8 cellular contexts compared by ENCODE assay signal in the genomic region with DNA sequence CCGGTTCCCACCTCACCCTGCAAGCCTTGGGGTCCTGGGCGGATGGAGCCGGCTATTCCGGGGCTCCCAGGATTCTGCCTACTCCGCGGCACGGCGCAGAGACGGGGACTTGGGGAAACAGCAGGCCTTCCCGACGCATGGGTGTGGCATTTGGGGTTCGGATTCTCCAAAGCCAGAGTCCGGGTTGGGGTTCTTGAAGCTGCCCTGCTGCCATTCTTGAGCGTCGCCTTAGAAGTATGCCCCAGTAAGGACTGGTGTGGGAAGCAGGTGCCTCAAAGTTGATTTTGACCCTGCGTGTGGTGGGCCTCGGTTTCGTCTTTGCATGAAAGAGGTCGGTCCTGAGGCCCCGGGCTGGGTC. TPM values are rescaled to one million over a fixed set of nuclear protein-coding genes. Genes with fewer than 3 reads are reported as not detected.
DNase-seq lines count a peak whose midpoint lies in the region; ATAC-seq, FAIRE-seq and TF ChIP-seq lines count a peak whose summit lies in the region.

No MANE protein-coding gene starts in this region.

- no peak for FAIRE-seq in K562 (lab: Jason Lieb, UNC)

- in situ Hi-C loops in K562 (cut with MboI), result no loop called here

- CTCF ChIA-PET in K562 (lab: Yijun Ruan, JAX; ENCODE audit: low intra/inter-chr PET ratio), result interaction anchor here (0.7 to 0.9 kb wide), 2 partner anchors 24 to 58 kb away, joined by 3 to 4 read pairs; a partner anchor contains a TSS

- peaks cover 50% of the 10 kb centered on the region for H4K20me1 ChIP-seq in K562 (replicated peaks; ENCODE audit: control insufficient read depth, insufficient read depth, low read length)

- no peaks in the 10 kb centered on the region for H3K27me3 ChIP-seq in K562 (ENCODE audit: control insufficient read depth in 2 of 2, insufficient read depth in 2 of 2, low read length in 2 of 2)
- no peaks in the 10 kb centered on the region for H3K27me3 ChIP-seq in lung (ENCODE audit: control insufficient read depth, insufficient read depth)

- BruUV-seq in K562 (replicated peaks; lab: Mats Ljungman, UMichigan), result no TSS peak

- no peak for ATAC-seq in left cardiac atrium
- ATAC-seq in Right ventricle myocardium inferior, result no peak
- no peak for ATAC-seq in K562
- no peak for ATAC-seq in lung (ENCODE audit: insufficient read depth, low FRiP score)
- ATAC-seq in left colon, result no peak

- peaks cover 16% of the 10 kb centered on the region for H3K9me1 ChIP-seq in K562 (ENCODE audit: control insufficient read depth, insufficient read depth, low read length)

- no peak for TF ChIP-seq RAD21 in K562 (CRISPR knock-in tag; conservative IDR thresholded peaks at IDR 0.05 in 1 of 2, IDR thresholded peaks at IDR 0.05 in 1 of 2)

- intact Hi-C loops in left cardiac atrium (cut with DNase I) (no loop called here), Right ventricle myocardium inferior (cut with DNase I) (loop anchor here (1.0 to 2.0 kb wide), 4 partner anchors 22 to 68 kb away; a partner anchor contains a TSS), K562 (cut with micrococcal nuclease) (loop anchor here (1.0 to 2.0 kb wide), 2 partner anchors 26 to 56 kb away; no protein-coding TSS in a partner anchor), left colon (cut with DNase I, micrococcal nuclease) (no loop called here)

- H3K27ac ChIP-seq in K562 (ENCODE audit: extremely low read depth, low read depth, low read length) (peak overlapping the region; percentile 96), lung (ENCODE audit: low read depth in 1 of 2, low read length in 1 of 2) (peak overlapping the region; percentile 96 to 99), urinary bladder (ENCODE audit: low read depth) (peak overlapping the region; percentile 90)

- TF ChIP-seq CTCF in K562 (IDR thresholded peaks at IDR 0.05 in 2 of 3, conservative IDR thresholded peaks at IDR 0.05 in 1 of 3; ENCODE audit: insufficient read depth in 2 of 3, low read depth in 1 of 3, low read length in 3 of 3) (no peak), lung (IDR thresholded peaks at IDR 0.05; ENCODE audit: control extremely low read depth, extremely low read depth) (no peak)

- no peak for TF ChIP-seq EP300 in K562 (IDR thresholded peaks at IDR 0.05; ENCODE audit: low read length)

- peaks cover 24% of the 10 kb centered on the region; the same call in 2 of the 3 replicates for H3K36me3 ChIP-seq in K562 (ENCODE audit: control insufficient read depth, insufficient read depth, low read length)
- peaks cover 0 to 18% of the 10 kb centered on the region in 2 donors for H3K36me3 ChIP-seq in lung (ENCODE audit: control insufficient read depth in 2 of 2, insufficient read depth in 2 of 2, low read length in 2 of 2)
- no peaks in the 10 kb centered on the region for H3K36me3 ChIP-seq in urinary bladder (ENCODE audit: insufficient read depth)

- peak overlapping the region; percentile 92 for H3K4me2 ChIP-seq in K562 (ENCODE audit: insufficient read depth, low read length)

- peak overlapping the region; percentile 86; the same call in 1 of the 2 replicates for H2AFZ ChIP-seq in K562 (ENCODE audit: low read depth, low read length)

- POLR2A ChIA-PET in K562 (lab: Yijun Ruan, JAX), result interaction anchor here (0.5 to 2.7 kb wide), 9 partner anchors 9 to 65 kb away, joined by 3 to 11 read pairs (median 4); a partner anchor contains a TSS

- peak overlapping the region; percentile 92 for H3K4me3 ChIP-seq in K562
- H3K4me3 ChIP-seq in lung, result peak overlapping the region; percentile 89
- H3K4me3 ChIP-seq in urinary bladder (ENCODE audit: low read depth, low read length), result peak overlapping the region; percentile 69

- DNase-seq in left cardiac atrium, result peak; percentile 28
- no peak for DNase-seq in Right ventricle myocardium inferior (ENCODE audit: missing footprints)
- DNase-seq in K562 (ENCODE audit: extremely low read depth in 1 of 4, low spot score in 3 of 4), result no peak
- no peak for DNase-seq in lung (ENCODE audit: low spot score)
- no peak for DNase-seq in NCI-H82 treated with DMSO at 0.1 percent for 48 hours (lab: John Stamatoyannopoulos, UW; ENCODE audit: unreplicated experiment)
- DNase-seq in left colon, result no peak
- no peak for DNase-seq in NCI-H2029 (lab: John Stamatoyannopoulos, UW)

- WGBS in K562 (ENCODE audit: insufficient coverage, low coverage, missing lambda C conversion rate), result 0% methylated on average over 20 of the region's 20 CpGs
- 1 to 2% methylated on average over 19 to 20 of the region's 20 CpGs for WGBS in lung, 2 donors
- under 1% methylated on average over 20 of the region's 20 CpGs for WGBS in urinary bladder

- TF ChIP-seq POLR2A in K562 (conservative IDR thresholded peaks at IDR 0.05), result no peak

- H3K9ac ChIP-seq in K562 (ENCODE audit: insufficient read depth in 1 of 2, low read depth in 2 of 2, low read length in 2 of 2), result peak overlapping the region; percentile 90 to 98

- H3K9me3 ChIP-seq in K562 (replicated peaks; ENCODE audit: control insufficient read depth, insufficient read depth, low read depth, low read length), result no peaks in the 10 kb centered on the region
- no peaks in the 10 kb centered on the region for H3K9me3 ChIP-seq in lung (ENCODE audit: control insufficient read depth in 2 of 2, insufficient read depth in 1 of 2, low read length in 1 of 2)

- H3K79me2 ChIP-seq in K562 (ENCODE audit: control insufficient read depth, insufficient read depth, low read length), result peaks cover 56% of the 10 kb centered on the region

- H3K4me1 ChIP-seq in K562 (replicated peaks in 1 of 2; ENCODE audit: control insufficient read depth in 2 of 2, insufficient read depth in 2 of 2, low read length in 2 of 2) (peaks cover 51 to 67% of the 10 kb centered on the region in 2 experiments), lung (ENCODE audit: control insufficient read depth in 2 of 2, insufficient read depth in 2 of 2, low read length in 2 of 2) (peaks cover 0 to 30% of the 10 kb centered on the region in 2 donors), urinary bladder (ENCODE audit: insufficient read depth) (no peaks in the 10 kb centered on the region)

RNA-seq across cellular contexts. Expression of a gene that starts 0.6 kb away (rescaled TPM):
- total RNA-seq in left cardiac atrium (100 to 1,000 TPM; 153 to 185 TPM), Right ventricle myocardium inferior (162 TPM), K562 (2014; rRNA removed) (331 and 360 TPM in 2 replicates), K562 (2014; rRNA removed; fragmentation: Illumina TruSeq; extraction: Trizol) (31.6 and 42.7 TPM in 2 replicates), K562 (2015; rRNA removed; fragmentation: Illumina TruSeq; extraction: Trizol) (129 and 132 TPM in 2 replicates), K562 (2021) (228 and 233 TPM in 2 replicates), lung (100 to 1,000 TPM; 158 to 256 TPM), urinary bladder (103 TPM), left colon (100 to 1,000 TPM; 175 to 176 TPM)
- total RNA-seq in K562 (2011; cell fraction: chromatin; rRNA removed; ENCODE audit: low replicate concordance), result 206 and 587 TPM in 2 replicates
- 479 and 565 TPM in 2 replicates for total RNA-seq in K562 (2011; cell fraction: nucleolus; rRNA removed)
- total RNA-seq in K562 (2011; cell fraction: nucleoplasm; rRNA removed), result 351 and 369 TPM in 2 replicates
- polyA plus RNA-seq in K562 (2011; rRNA removed) (192 and 244 TPM in 2 replicates), K562 (2014; fragmentation: Illumina TruSeq; extraction: Trizol) (44.3 and 143 TPM in 2 replicates), K562 (2014; fragmentation: Nextera tagmentation; extraction: Ambion mirVana) (10 to 100 TPM in 1 of 2 experiments, 1 to 10 TPM in 1; 7.0 to 18.1 TPM), K562 (2014; rRNA removed) (285 and 338 TPM in 2 replicates), lung (100 to 1,000 TPM; 358 to 476 TPM), urinary bladder (492 TPM)
- polyA plus RNA-seq in K562 (2011; cell fraction: cytosol; rRNA removed), result 357 and 647 TPM in 2 replicates
- 690 and 902 TPM in 2 replicates for polyA plus RNA-seq in K562 (2011; cell fraction: nucleus; rRNA removed)
- 198 and 243 TPM in 2 replicates for polyA plus RNA-seq in K562 (2012)
- 38.4 and 72.5 TPM in 2 replicates for polyA minus RNA-seq in K562 (2011; rRNA and poly(A)+ RNA removed)
- polyA minus RNA-seq in K562 (2011; cell fraction: cytosol; rRNA and poly(A)+ RNA removed), result 79.7 and 95.8 TPM in 2 replicates
- 159 and 171 TPM in 2 replicates for polyA minus RNA-seq in K562 (2011; cell fraction: nucleus; rRNA and poly(A)+ RNA removed)

RNA-seq across cellular contexts. Expression of a gene that starts 9.0 kb away (rescaled TPM):
- total RNA-seq in left cardiac atrium (1 to 10 TPM; 2.2 to 2.3 TPM), Right ventricle myocardium inferior (1.6 TPM), K562 (2014; rRNA removed) (0.32 and 0.86 TPM in 2 replicates), K562 (2014; rRNA removed; fragmentation: Illumina TruSeq; extraction: Trizol) (0.11 and 0.16 TPM in 2 replicates), K562 (2015; rRNA removed; fragmentation: Illumina TruSeq; extraction: Trizol) (0.11 and 0.22 TPM in 2 replicates), K562 (2021) (0.62 and 0.69 TPM in 2 replicates), lung (1 to 10 TPM; 1.8 to 6.7 TPM), urinary bladder (4.0 TPM), left colon (1 to 10 TPM in 1 of 2 donors, under 1 TPM in 1; 0.49 to 1.5 TPM)
- total RNA-seq in K562 (2011; cell fraction: chromatin; rRNA removed; ENCODE audit: low replicate concordance), result 0.53 and 1.4 TPM in 2 replicates
- 1.2 and 2.2 TPM in 2 replicates for total RNA-seq in K562 (2011; cell fraction: nucleolus; rRNA removed)
- total RNA-seq in K562 (2011; cell fraction: nucleoplasm; rRNA removed), result 0.59 and 0.69 TPM in 2 replicates
- polyA plus RNA-seq in K562 (2011; rRNA removed) (0.08 and 0.20 TPM in 2 replicates), K562 (2014; fragmentation: Illumina TruSeq; extraction: Trizol) (0.06 and 0.12 TPM in 2 replicates), K562 (2014; fragmentation: Nextera tagmentation; extraction: Ambion mirVana) (not detected), K562 (2014; rRNA removed) (0.03 and 0.36 TPM in 2 replicates), lung (1 to 10 TPM; 1.5 to 3.4 TPM), urinary bladder (5.4 TPM)
- 0.10 and 0.61 TPM in 2 replicates for polyA plus RNA-seq in K562 (2011; cell fraction: cytosol; rRNA removed)
- polyA plus RNA-seq in K562 (2011; cell fraction: nucleus; rRNA removed), result 0.29 and 1.1 TPM in 2 replicates
- polyA plus RNA-seq in K562 (2012), result 0.39 and 0.47 TPM in 2 replicates
- 0.09 and 0.18 TPM in 2 replicates for polyA minus RNA-seq in K562 (2011; rRNA and poly(A)+ RNA removed)
- 0.57 TPM in 1 of 2 replicates, not detected in the other for polyA minus RNA-seq in K562 (2011; cell fraction: cytosol; rRNA and poly(A)+ RNA removed)
- polyA minus RNA-seq in K562 (2011; cell fraction: nucleus; rRNA and poly(A)+ RNA removed), result 0.40 and 0.44 TPM in 2 replicates

RNA-seq across cellular contexts. Expression of a gene that starts 24.9 kb away (rescaled TPM):
- total RNA-seq in left cardiac atrium (10 to 100 TPM; 10.4 to 10.5 TPM), Right ventricle myocardium inferior (12.7 TPM), K562 (2014; rRNA removed) (9.0 and 16.8 TPM in 2 replicates), K562 (2014; rRNA removed; fragmentation: Illumina TruSeq; extraction: Trizol) (1.8 and 1.9 TPM in 2 replicates), K562 (2015; rRNA removed; fragmentation: Illumina TruSeq; extraction: Trizol) (2.9 and 4.1 TPM in 2 replicates), K562 (2021) (14.1 and 15.5 TPM in 2 replicates), lung (10 to 100 TPM in 1 of 2 donors, 1 to 10 TPM in 1; 8.4 to 21.4 TPM), urinary bladder (5.4 TPM), left colon (1 to 10 TPM; 9.3 to 9.4 TPM)
- 6.2 and 10.7 TPM in 2 replicates for total RNA-seq in K562 (2011; cell fraction: chromatin; rRNA removed; ENCODE audit: low replicate concordance)
- 8.3 and 8.9 TPM in 2 replicates for total RNA-seq in K562 (2011; cell fraction: nucleolus; rRNA removed)
- 6.8 and 8.3 TPM in 2 replicates for total RNA-seq in K562 (2011; cell fraction: nucleoplasm; rRNA removed)
- polyA plus RNA-seq in K562 (2011; rRNA removed) (2.7 and 5.6 TPM in 2 replicates), K562 (2014; fragmentation: Illumina TruSeq; extraction: Trizol) (1.9 and 5.9 TPM in 2 replicates), K562 (2014; fragmentation: Nextera tagmentation; extraction: Ambion mirVana) (1 to 10 TPM in 1 of 2 experiments, under 1 TPM in 1; 0.77 to 1.0 TPM), K562 (2014; rRNA removed) (6.9 and 9.0 TPM in 2 replicates), lung (1 to 10 TPM; 2.8 to 5.4 TPM), urinary bladder (6.6 TPM)
- polyA plus RNA-seq in K562 (2011; cell fraction: cytosol; rRNA removed), result 4.2 and 11.4 TPM in 2 replicates
- polyA plus RNA-seq in K562 (2011; cell fraction: nucleus; rRNA removed), result 4.0 and 5.9 TPM in 2 replicates
- 4.8 and 6.7 TPM in 2 replicates for polyA plus RNA-seq in K562 (2012)
- 1.9 and 2.1 TPM in 2 replicates for polyA minus RNA-seq in K562 (2011; rRNA and poly(A)+ RNA removed)
- polyA minus RNA-seq in K562 (2011; cell fraction: cytosol; rRNA and poly(A)+ RNA removed), result 7.1 and 8.0 TPM in 2 replicates
- polyA minus RNA-seq in K562 (2011; cell fraction: nucleus; rRNA and poly(A)+ RNA removed), result 3.4 and 3.7 TPM in 2 replicates

RNA-seq across cellular contexts. Expression of a gene that starts 31.6 kb away (rescaled TPM):
- total RNA-seq in left cardiac atrium (10 to 100 TPM; 43.5 to 48.9 TPM), Right ventricle myocardium inferior (57.0 TPM), K562 (2014; rRNA removed) (228 and 230 TPM in 2 replicates), K562 (2014; rRNA removed; fragmentation: Illumina TruSeq; extraction: Trizol) (26.7 and 47.2 TPM in 2 replicates), K562 (2015; rRNA removed; fragmentation: Illumina TruSeq; extraction: Trizol) (83.8 and 90.1 TPM in 2 replicates), K562 (2021) (112 and 120 TPM in 2 replicates), lung (10 to 100 TPM; 44.4 to 60.0 TPM), urinary bladder (22.5 TPM), left colon (10 to 100 TPM; 31.9 to 32.9 TPM)
- 49.1 and 124 TPM in 2 replicates for total RNA-seq in K562 (2011; cell fraction: chromatin; rRNA removed; ENCODE audit: low replicate concordance)
- total RNA-seq in K562 (2011; cell fraction: nucleolus; rRNA removed), result 125 and 127 TPM in 2 replicates
- total RNA-seq in K562 (2011; cell fraction: nucleoplasm; rRNA removed), result 91.0 and 99.2 TPM in 2 replicates
- polyA plus RNA-seq in K562 (2011; rRNA removed) (65.9 and 115 TPM in 2 replicates), K562 (2014; fragmentation: Illumina TruSeq; extraction: Trizol) (81.0 and 93.0 TPM in 2 replicates), K562 (2014; fragmentation: Nextera tagmentation; extraction: Ambion mirVana) (10 to 100 TPM; 34.9 to 77.0 TPM), K562 (2014; rRNA removed) (154 and 166 TPM in 2 replicates), lung (100 to 1,000 TPM in 1 of 2 donors, 10 to 100 TPM in 1; 86.6 to 137 TPM), urinary bladder (109 TPM)
- polyA plus RNA-seq in K562 (2011; cell fraction: cytosol; rRNA removed), result 142 and 334 TPM in 2 replicates
- 277 and 406 TPM in 2 replicates for polyA plus RNA-seq in K562 (2011; cell fraction: nucleus; rRNA removed)
- polyA plus RNA-seq in K562 (2012), result 90.3 and 111 TPM in 2 replicates
- 25.6 and 46.0 TPM in 2 replicates for polyA minus RNA-seq in K562 (2011; rRNA and poly(A)+ RNA removed)
- polyA minus RNA-seq in K562 (2011; cell fraction: cytosol; rRNA and poly(A)+ RNA removed), result 61.9 and 66.6 TPM in 2 replicates
- 48.2 and 76.1 TPM in 2 replicates for polyA minus RNA-seq in K562 (2011; cell fraction: nucleus; rRNA and poly(A)+ RNA removed)

RNA-seq across cellular contexts. Expression of a gene that starts 37.6 kb away (rescaled TPM):
- total RNA-seq in left cardiac atrium, result 1 to 10 TPM; 7.7 to 8.0 TPM
- 6.0 TPM for total RNA-seq in Right ventricle myocardium inferior
- 16.4 and 31.0 TPM in 2 replicates for total RNA-seq in K562 (2011; cell fraction: chromatin; rRNA removed; ENCODE audit: low replicate concordance)
- total RNA-seq in K562 (2011; cell fraction: nucleolus; rRNA removed), result 27.0 and 28.6 TPM in 2 replicates
- total RNA-seq in K562 (2011; cell fraction: nucleoplasm; rRNA removed), result 20.4 and 20.5 TPM in 2 replicates
- 42.2 and 50.8 TPM in 2 replicates for total RNA-seq in K562 (2014; rRNA removed)
- 4.9 and 8.3 TPM in 2 replicates for total RNA-seq in K562 (2014; rRNA removed; fragmentation: Illumina TruSeq; extraction: Trizol)
- total RNA-seq in K562 (2015; rRNA removed; fragmentation: Illumina TruSeq; extraction: Trizol), result 18.9 and 23.2 TPM in 2 replicates
- total RNA-seq in K562 (2021), result 38.2 and 41.8 TPM in 2 replicates
- polyA plus RNA-seq in K562 (2011; rRNA removed), result 10.8 and 15.6 TPM in 2 replicates
- polyA plus RNA-seq in K562 (2011; cell fraction: cytosol; rRNA removed), result 12.7 and 22.3 TPM in 2 replicates
- polyA plus RNA-seq in K562 (2011; cell fraction: nucleus; rRNA removed), result 44.7 and 65.7 TPM in 2 replicates
- polyA plus RNA-seq in K562 (2012), result 28.9 and 30.6 TPM in 2 replicates
- 12.5 and 20.9 TPM in 2 replicates for polyA plus RNA-seq in K562 (2014; fragmentation: Illumina TruSeq; extraction: Trizol)
- polyA plus RNA-seq in K562 (2014; fragmentation: Nextera tagmentation; extraction: Ambion mirVana), result 1 to 10 TPM; 3.2 to 3.8 TPM
- polyA plus RNA-seq in K562 (2014; rRNA removed), result 34.3 and 48.7 TPM in 2 replicates
- polyA minus RNA-seq in K562 (2011; rRNA and poly(A)+ RNA removed), result 1.9 and 2.0 TPM in 2 replicates
- 2.3 and 5.9 TPM in 2 replicates for polyA minus RNA-seq in K562 (2011; cell fraction: cytosol; rRNA and poly(A)+ RNA removed)
- 6.9 and 8.2 TPM in 2 replicates for polyA minus RNA-seq in K562 (2011; cell fraction: nucleus; rRNA and poly(A)+ RNA removed)
- 10 to 100 TPM in 1 of 2 donors, 1 to 10 TPM in 1; 9.1 to 16.3 TPM for total RNA-seq in lung
- polyA plus RNA-seq in lung, result 10 to 100 TPM; 13.7 to 19.9 TPM
- total RNA-seq in urinary bladder, result 4.3 TPM
- polyA plus RNA-seq in urinary bladder, result 25.7 TPM
- 10 to 100 TPM; 11.9 to 14.7 TPM for total RNA-seq in left colon

Comparison
In these comparisons a context has a peak if more than half of its experiments do, and no peak if none do; other contexts are left out.
1. intact Hi-C loops: an anchor here in Right ventricle myocardium inferior (1.0 to 2.0 kb wide) and K562 (1.0 to 2.0 kb wide); none called in left cardiac atrium and left colon.